20 cellular contexts compared by ENCODE assay signal in genomic region chr17:54347495-54347894, GRCh38.
A peak's percentile ranks its signal among the peaks of the same experiment; 100 is the strongest.
DNase-seq lines count a peak whose midpoint lies in the region; ATAC-seq, FAIRE-seq and TF ChIP-seq lines count a peak whose summit lies in the region.
"Had no signal": no experiment of that assay in that cellular context is flagged by ENCODE, and none has a peak within 500 bp of the region (broad histone marks: within the 10 kb centered on the region; RNA-seq: fewer than 3 reads in every experiment).

No MANE protein-coding gene starts in this region.

- H3K4me3 Mint-ChIP-seq in H9 (no peak overlapping the region), natural killer cell (no peak overlapping the region)
- H3K4me3 Mint-ChIP-seq: CD4-positive, alpha-beta memory T cell had no signal

- in situ Hi-C loops in K562 (cut with MboI) = no loop called here

- H3K27ac ChIP-seq in A549 (no peak overlapping the region), H9 (ENCODE audit: insufficient read length, low read depth, low read length) (no peak overlapping the region), K562 (ENCODE audit: extremely low read depth, low read depth, low read length) (no peak overlapping the region), mesendoderm (ENCODE audit: low read depth, low read length) (no peak overlapping the region)
- H3K27ac ChIP-seq: GM23248 had no signal

- H3K9me3 Mint-ChIP-seq in H9 = peaks cover 3 to 22% of the 10 kb centered on the region in 2 experiments; a peak in 4 of 5 replicates
- H3K9me3 Mint-ChIP-seq in natural killer cell = peaks cover 12 to 18% of the 10 kb centered on the region in 2 donors

- H3K23ac ChIP-seq in H9 (ENCODE audit: insufficient read length, low read depth, low read length) (no peak overlapping the region), mesendoderm (ENCODE audit: low read length) (no peak overlapping the region)

- H4K91ac ChIP-seq in H9 (ENCODE audit: insufficient read length, low read depth, low read length) = no peak overlapping the region

- H4K20me1 ChIP-seq in H9 (ENCODE audit: control insufficient read depth, insufficient read depth, insufficient read length) = no peaks in the 10 kb centered on the region
- H4K20me1 ChIP-seq in K562 (replicated peaks; ENCODE audit: control insufficient read depth, insufficient read depth, low read length) = no peaks in the 10 kb centered on the region

- FAIRE-seq in A549 (lab: Jason Lieb, UNC) (no peak), K562 (lab: Jason Lieb, UNC) (no peak)
- FAIRE-seq: GM12891, GM18507 had no signal

- no peak overlapping the region for H3T11ph ChIP-seq in H9 (ENCODE audit: low read length)

- H3K36me3 ChIP-seq in K562 (ENCODE audit: control insufficient read depth, insufficient read depth, low read length) = no peaks in the 10 kb centered on the region
- H3K36me3 ChIP-seq in mesendoderm (ENCODE audit: control insufficient read depth, insufficient read depth, low read length) = no peaks in the 10 kb centered on the region

- H2AFZ ChIP-seq in H9 (ENCODE audit: low read length) = no peak overlapping the region
- no peak overlapping the region for H2AFZ ChIP-seq in K562 (ENCODE audit: low read depth, low read length)
- H2AFZ ChIP-seq: GM23248 had no signal

- no peak for TF ChIP-seq POLR2A in A549 (IDR thresholded peaks at IDR 0.05; ENCODE audit: low read length)
- no peak for TF ChIP-seq POLR2A in K562 (conservative IDR thresholded peaks at IDR 0.05)

- H3K4me1 Mint-ChIP-seq in H9 (peaks cover 33 to 44% of the 10 kb centered on the region in 2 experiments), natural killer cell (no peaks in the 10 kb centered on the region)
- H3K4me1 Mint-ChIP-seq: CD4-positive, alpha-beta memory T cell had no signal

- peak overlapping the region in 2 of 3 experiments; percentile 8 to 55; a peak in 3 of 7 replicates for H3K27ac Mint-ChIP-seq in H9
- no peak overlapping the region for H3K27ac Mint-ChIP-seq in natural killer cell
- H3K27ac Mint-ChIP-seq: CD4-positive, alpha-beta memory T cell had no signal

- no peak for TF ChIP-seq CTCF in A549 (IDR thresholded peaks at IDR 0.05)
- TF ChIP-seq CTCF in H9 (conservative IDR thresholded peaks at IDR 0.05) = no peak
- TF ChIP-seq CTCF in K562 (IDR thresholded peaks at IDR 0.05 in 2 of 3, conservative IDR thresholded peaks at IDR 0.05 in 1 of 3; ENCODE audit: insufficient read depth in 2 of 3, low read depth in 1 of 3, low read length in 3 of 3) = no peak
- no peak for TF ChIP-seq CTCF in natural killer cell (IDR thresholded peaks at IDR 0.05)

- H2BK5ac ChIP-seq in H9 (ENCODE audit: insufficient read length, low read length) (no peak overlapping the region), mesendoderm (ENCODE audit: low read length) (no peak overlapping the region)

- BruUV-seq in K562 (replicated peaks; lab: Mats Ljungman, UMichigan) = no TSS peak

- H4K8ac ChIP-seq in H9 (replicated peaks; ENCODE audit: insufficient read length, low read depth, low read length) = no peak overlapping the region
- no peak overlapping the region for H4K8ac ChIP-seq in mesendoderm (ENCODE audit: low read depth, low read length)

- POLR2A ChIA-PET in A549 (lab: Yijun Ruan, JAX) (no interaction called here), K562 (lab: Yijun Ruan, JAX) (no interaction called here)

- H3K79me1 ChIP-seq in H9 (ENCODE audit: insufficient read depth, low read depth, low read length, poor library complexity, severe bottlenecking) = no peaks in the 10 kb centered on the region
- no peaks in the 10 kb centered on the region for H3K79me1 ChIP-seq in mesendoderm (ENCODE audit: low read length)

- H3K4me3 ChIP-seq in A549 (no peak overlapping the region), K562 (no peak overlapping the region), mesendoderm (ENCODE audit: low read length) (no peak overlapping the region)
- H3K4me3 ChIP-seq: GM23248 had no signal

- H2BK20ac ChIP-seq in H9 (ENCODE audit: low read depth, low read length, poor library complexity, severe bottlenecking) = no peak overlapping the region

- no peak overlapping the region for H2BK12ac ChIP-seq in H9 (ENCODE audit: insufficient read length, low read depth, low read length)

- H3K9me1 ChIP-seq in K562 (ENCODE audit: control insufficient read depth, insufficient read depth, low read length) = no peaks in the 10 kb centered on the region

- no peaks in the 10 kb centered on the region for H3K27me3 ChIP-seq in H9 (ENCODE audit: insufficient read depth, low read length)
- no peaks in the 10 kb centered on the region for H3K27me3 ChIP-seq in K562 (ENCODE audit: control insufficient read depth in 2 of 2, insufficient read depth in 2 of 2, low read length in 2 of 2)
- no peaks in the 10 kb centered on the region for H3K27me3 ChIP-seq in mesendoderm (ENCODE audit: insufficient read depth, low read length, poor library complexity)

- H3K18ac ChIP-seq in H9 (ENCODE audit: insufficient read length, low read depth, low read length) (no peak overlapping the region), mesendoderm (ENCODE audit: low read length) (no peak overlapping the region)

- H3K4ac ChIP-seq in H9 (ENCODE audit: low read depth, low read length) (no peak overlapping the region), mesendoderm (ENCODE audit: low read depth, low read length) (no peak overlapping the region)

- no peak overlapping the region for H3K14ac ChIP-seq in H9 (ENCODE audit: insufficient read depth, low read length)

- no peak for DNase-seq in A549 (ENCODE audit: low read depth in 1 of 2, low spot score in 1 of 2)
- no peak for DNase-seq in H9
- DNase-seq in K562 (ENCODE audit: extremely low read depth in 1 of 4, low spot score in 3 of 4) = no peak
- DNase-seq in mesendoderm = no peak
- no peak for DNase-seq in GM19240 (ENCODE audit: insufficient read length, low spot score)
- DNase-seq in natural killer cell = no peak
- DNase-seq: 8988T; C1 segment of cervical spinal cord; Calu3; CD4-positive, alpha-beta memory T cell; COR-L47; DMS53; DMS79 treated with DMSO at 0.1 percent for 48 hours; GF-D8; GM23248; H7 had no signal

- no peaks in the 10 kb centered on the region for H3K23me2 ChIP-seq in H9 (ENCODE audit: insufficient read length, low read depth, low read length, poor library complexity, severe bottlenecking)

- H2BK15ac ChIP-seq in H9 (ENCODE audit: low read depth, low read length) (no peak overlapping the region), mesendoderm (replicated peaks; ENCODE audit: low read depth) (peak overlapping the region; percentile 74)

- no peak overlapping the region for H3K9ac ChIP-seq in H9 (ENCODE audit: extremely low read depth, insufficient read length, low read length)
- H3K9ac ChIP-seq in K562 (ENCODE audit: insufficient read depth in 1 of 2, low read depth in 2 of 2, low read length in 2 of 2) = no peak overlapping the region
- no peak overlapping the region for H3K9ac ChIP-seq in mesendoderm (ENCODE audit: low read length)
- H3K9ac ChIP-seq: GM23248 had no signal

- H3K4me2 ChIP-seq in A549 (no peak overlapping the region), H9 (ENCODE audit: insufficient read depth, insufficient read length, low read length) (no peak overlapping the region), K562 (ENCODE audit: insufficient read depth, low read length) (no peak overlapping the region), mesendoderm (ENCODE audit: low read length) (no peak overlapping the region)

- CTCF ChIA-PET in A549 (lab: Yijun Ruan, JAX) = no interaction called here
- CTCF ChIA-PET in K562 (lab: Yijun Ruan, JAX; ENCODE audit: low intra/inter-chr PET ratio) = no interaction called here

- H3K56ac ChIP-seq in H9 (ENCODE audit: insufficient read length, low read depth, low read length) = no peak overlapping the region
- no peak overlapping the region for H3K56ac ChIP-seq in mesendoderm (ENCODE audit: low read length)

- H3K27me3 Mint-ChIP-seq in H9 (ENCODE audit: low read depth) = no peaks in the 10 kb centered on the region
- no peaks in the 10 kb centered on the region for H3K27me3 Mint-ChIP-seq in natural killer cell (ENCODE audit: low read depth in 2 of 2)
- H3K27me3 Mint-ChIP-seq: CD4-positive, alpha-beta memory T cell had no signal

- H3K36me3 Mint-ChIP-seq in H9 (ENCODE audit: insufficient read depth in 1 of 3, low read depth in 3 of 3) = peaks cover 17 to 21% (median 21%) of the 10 kb centered on the region in 3 experiments
- no peaks in the 10 kb centered on the region for H3K36me3 Mint-ChIP-seq in natural killer cell
- H3K36me3 Mint-ChIP-seq: CD4-positive, alpha-beta memory T cell had no signal

- H2AK5ac ChIP-seq in H9 (ENCODE audit: insufficient read length, low read length) (no peak overlapping the region), mesendoderm (ENCODE audit: low read length) (no peak overlapping the region)

- H4K5ac ChIP-seq in H9 (ENCODE audit: insufficient read length, low read depth, low read length) = no peak overlapping the region
- H4K5ac ChIP-seq in mesendoderm (ENCODE audit: low read length) = no peak overlapping the region

- ATAC-seq in A549 = no peak
- ATAC-seq in K562 = no peak
- ATAC-seq in GM21717 (IDR thresholded peaks at IDR 0.05; ENCODE audit: unreplicated experiment) = no peak
- ATAC-seq in natural killer cell = no peak
- ATAC-seq: HCT116 had no signal

- H3K4me1 ChIP-seq in A549 (no peaks in the 10 kb centered on the region), H9 (ENCODE audit: insufficient read depth, low read length) (peaks cover 2% of the 10 kb centered on the region; the same call in 1 of the 2 replicates), K562 (replicated peaks in 1 of 2; ENCODE audit: control insufficient read depth in 2 of 2, insufficient read depth in 2 of 2, low read length in 2 of 2) (no peaks in the 10 kb centered on the region), mesendoderm (ENCODE audit: control insufficient read depth, low read depth, low read length) (no peaks in the 10 kb centered on the region)

- no peak for TF ChIP-seq RAD21 in A549 (conservative IDR thresholded peaks at IDR 0.05 in 1 of 2, IDR thresholded peaks at IDR 0.05 in 1 of 2)
- TF ChIP-seq RAD21 in K562 (CRISPR knock-in tag; conservative IDR thresholded peaks at IDR 0.05 in 1 of 2, IDR thresholded peaks at IDR 0.05 in 1 of 2) = no peak

- TF ChIP-seq EP300 in A549 (IDR thresholded peaks at IDR 0.05) = no peak
- no peak for TF ChIP-seq EP300 in K562 (IDR thresholded peaks at IDR 0.05; ENCODE audit: low read length)

- H2BK120ac ChIP-seq in H9 (ENCODE audit: low read depth, low read length, poor library complexity, severe bottlenecking) = no peak overlapping the region
- no peak overlapping the region for H2BK120ac ChIP-seq in mesendoderm (ENCODE audit: low read depth, low read length)

- H3K9me3 ChIP-seq in A549 (0 out of 3 replicates have a peak, but pooled peaks cover 2% of the 10 kb centered on the region), H9 (ENCODE audit: control insufficient read depth, low read depth, low read length) (no peaks in the 10 kb centered on the region), K562 (replicated peaks; ENCODE audit: control insufficient read depth, insufficient read depth, low read depth, low read length) (no peaks in the 10 kb centered on the region)

- intact Hi-C loops in K562 (cut with micrococcal nuclease) (no loop called here), natural killer cell (cut with micrococcal nuclease) (no loop called here)

- 5% methylated on average over 1 of the region's 1 CpG for WGBS in A549 (ENCODE audit: missing lambda C conversion rate)
- no CpG with 5 or more reads among the region's 1 CpG for WGBS in H9 (ENCODE audit: extremely low coverage, insufficient read length, low lambda C conversion rate)
- WGBS in K562 (ENCODE audit: insufficient coverage, low coverage, missing lambda C conversion rate) = 0% methylated on average over 1 of the region's 1 CpG
- no CpG with 5 or more reads among the region's 1 CpG for WGBS in mesendoderm (ENCODE audit: extremely low coverage, insufficient coverage, low lambda C conversion rate)

- H3K79me2 ChIP-seq in H9 (ENCODE audit: insufficient read depth, low read length) = no peaks in the 10 kb centered on the region; the same call in 1 of the 2 replicates
- no peaks in the 10 kb centered on the region for H3K79me2 ChIP-seq in K562 (ENCODE audit: control insufficient read depth, insufficient read depth, low read length)
- no peaks in the 10 kb centered on the region for H3K79me2 ChIP-seq in mesendoderm (ENCODE audit: control insufficient read depth, insufficient read depth, low read length)

Comparison
In these comparisons a context has a peak if more than half of its experiments do, and no peak if none do; other contexts are left out.
1. H3K27ac Mint-ChIP-seq: peak in H9 (2 of 3); none in natural killer cell (0 of 2).
2. Of the 35 proteins assayed by ChIP-seq in both K562 and A549: peak only in K562: none; only in A549: MAFK; in both: none; in neither: 34.